25 cellular contexts compared by ENCODE assay signal in the genomic region with DNA sequence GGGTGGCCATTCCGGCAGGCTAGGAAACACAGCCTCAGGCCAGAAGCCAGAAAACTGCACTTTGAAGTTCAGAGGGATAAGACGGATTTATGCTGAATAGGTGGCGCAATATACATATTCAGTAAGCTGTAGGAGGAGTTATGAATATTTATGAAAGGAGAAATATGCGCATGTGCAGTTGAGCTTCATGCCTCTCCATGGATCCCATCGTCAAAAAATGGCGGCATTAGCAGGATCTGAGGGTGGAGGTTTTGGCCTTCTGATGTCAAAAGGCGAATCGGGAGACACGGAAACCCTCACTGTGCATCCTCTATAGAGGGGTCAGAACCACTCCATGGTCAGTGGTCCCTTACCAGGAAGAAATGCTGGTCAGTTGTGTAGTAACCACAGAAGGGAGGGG.
"Had no signal": no experiment of that assay in that cellular context is flagged by ENCODE, and none has a peak within 500 bp of the region (broad histone marks: within the 10 kb centered on the region; RNA-seq: fewer than 3 reads in every experiment).

No MANE protein-coding gene starts in this region.

- H3K4me1 Mint-ChIP-seq: stimulated activated naive B cell treated with anti-CD40 and anti-IgM and Interleukin-4, amounts not matched to agents 10 μg/mL and 1 μg/mL and 100 μg/mL, for 72 hours had no signal

- H3K27me3 Mint-ChIP-seq: naive thymus-derived CD8-positive, alpha-beta T cell; natural killer cell treated with Interleukin-12 subunit alpha and Interleukin-12 subunit beta and Interleukin-15 and Interleukin-18, amount 100 ng/mL, for 72 hours; stimulated activated naive B cell treated with anti-CD40 and anti-IgM and Interleukin-4, amounts not matched to agents 10 μg/mL and 1 μg/mL and 100 μg/mL, for 72 hours; stimulated activated naive CD8-positive, alpha-beta T cell treated with anti-CD3 and anti-CD28 coated beads, Interleukin-15, Interleukin-2, amounts not matched to agents 100 ng/mL and 50 ng/mL, for 24 hours had no signal

- H3K36me3 ChIP-seq: prostate gland, right lobe of liver, thoracic aorta, thyroid gland, uterus had no signal

- H3K36me3 Mint-ChIP-seq: natural killer cell treated with Interleukin-12 subunit alpha and Interleukin-12 subunit beta and Interleukin-15 and Interleukin-18, amount 100 ng/mL, for 72 hours; stimulated activated effector memory CD8-positive, alpha-beta T cell treated with anti-CD3 and anti-CD28 coated beads, Interleukin-12 subunit alpha, Interleukin-12 subunit beta, amount 100 ng/mL, for 72 hours had no signal

- H3K4me3 ChIP-seq: pancreas, prostate gland, right lobe of liver, sigmoid colon, stomach, thoracic aorta, thyroid gland, tibial nerve, upper lobe of right lung, uterus had no signal

- H3K27ac Mint-ChIP-seq: naive thymus-derived CD8-positive, alpha-beta T cell; natural killer cell treated with Interleukin-12 subunit alpha and Interleukin-12 subunit beta and Interleukin-15 and Interleukin-18, amount 100 ng/mL, for 72 hours; nephron progenitor cell; stimulated activated effector memory CD8-positive, alpha-beta T cell treated with anti-CD3 and anti-CD28 coated beads, Interleukin-12 subunit alpha, Interleukin-12 subunit beta, amount 100 ng/mL, for 72 hours; stimulated activated naive B cell treated with anti-CD40 and anti-IgM and Interleukin-4, amounts not matched to agents 10 μg/mL and 1 μg/mL and 100 μg/mL, for 72 hours; stimulated activated naive CD8-positive, alpha-beta T cell treated with anti-CD3 and anti-CD28 coated beads, Interleukin-15, Interleukin-2, amounts not matched to agents 100 ng/mL and 50 ng/mL, for 24 hours had no signal

- H3K4me3 Mint-ChIP-seq: naive thymus-derived CD8-positive, alpha-beta T cell; natural killer cell treated with Interleukin-12 subunit alpha and Interleukin-12 subunit beta and Interleukin-15 and Interleukin-18, amount 100 ng/mL, for 72 hours; nephron progenitor cell; neural crest cell; stimulated activated effector memory CD8-positive, alpha-beta T cell treated with anti-CD3 and anti-CD28 coated beads, Interleukin-12 subunit alpha, Interleukin-12 subunit beta, amount 100 ng/mL, for 72 hours; stimulated activated naive B cell treated with anti-CD40 and anti-IgM and Interleukin-4, amounts not matched to agents 10 μg/mL and 1 μg/mL and 100 μg/mL, for 72 hours; stimulated activated naive CD8-positive, alpha-beta T cell treated with anti-CD3 and anti-CD28 coated beads, Interleukin-15, Interleukin-2, amounts not matched to agents 100 ng/mL and 50 ng/mL, for 24 hours had no signal

- DNase-seq: naive thymus-derived CD8-positive, alpha-beta T cell; nephron progenitor cell; pancreas; right cardiac atrium; right lobe of liver; sigmoid colon; small intestine; stimulated activated CD4-positive, alpha-beta T cell treated with anti-CD3 and anti-CD28 coated beads, Interleukin-15, amount 100 ng/mL, for 24 hours; stimulated activated CD4-positive, alpha-beta T cell treated with anti-CD3 and anti-CD28 coated beads, Interleukin-2, amount 100 ng/mL, for 24 hours; stimulated activated CD4-positive, alpha-beta T cell treated with anti-CD3 and anti-CD28 coated beads, Interleukin-2, amount 100 ng/mL, for 48 hours; stimulated activated CD4-positive, alpha-beta T cell treated with anti-CD3 and anti-CD28 coated beads, Interleukin-4, amount 100 ng/mL, for 24 hours; stimulated activated naive B cell treated with anti-CD40 and anti-IgM and Interleukin-4, amounts not matched to agents 10 μg/mL and 1 μg/mL and 100 μg/mL, for 72 hours; stimulated activated naive CD4-positive, alpha-beta T cell treated with Interleukin-2 at 50 U/mL for 16 hours; stomach; thyroid gland; upper lobe of right lung; uterus had no signal

- H3K9me3 ChIP-seq: neutrophil, pancreas, prostate gland, right lobe of liver, sigmoid colon, stomach, thoracic aorta, thyroid gland, tibial nerve, upper lobe of right lung, uterus had no signal

- H3K9me3 Mint-ChIP-seq: naive thymus-derived CD8-positive, alpha-beta T cell; natural killer cell treated with Interleukin-12 subunit alpha and Interleukin-12 subunit beta and Interleukin-15 and Interleukin-18, amount 100 ng/mL, for 72 hours; nephron progenitor cell; neural crest cell; stimulated activated effector memory CD8-positive, alpha-beta T cell treated with anti-CD3 and anti-CD28 coated beads, Interleukin-12 subunit alpha, Interleukin-12 subunit beta, amount 100 ng/mL, for 72 hours; stimulated activated naive B cell treated with anti-CD40 and anti-IgM and Interleukin-4, amounts not matched to agents 10 μg/mL and 1 μg/mL and 100 μg/mL, for 72 hours; stimulated activated naive CD8-positive, alpha-beta T cell treated with anti-CD3 and anti-CD28 coated beads, Interleukin-15, Interleukin-2, amounts not matched to agents 100 ng/mL and 50 ng/mL, for 24 hours had no signal

- H3K27ac ChIP-seq: neutrophil, pancreas, prostate gland, right lobe of liver, sigmoid colon, stomach, thoracic aorta, thyroid gland, tibial nerve, upper lobe of right lung, uterus had no signal

- ATAC-seq: naive thymus-derived CD8-positive, alpha-beta T cell; natural killer cell treated with Interleukin-12 subunit alpha and Interleukin-12 subunit beta and Interleukin-15 and Interleukin-18, amount 100 ng/mL, for 72 hours; pancreas; right cardiac atrium; right lobe of liver; stimulated activated effector memory CD8-positive, alpha-beta T cell treated with anti-CD3 and anti-CD28 coated beads, Interleukin-12 subunit alpha, Interleukin-12 subunit beta, amount 100 ng/mL, for 72 hours; stimulated activated naive B cell treated with anti-CD40 and anti-IgM and Interleukin-4, amounts not matched to agents 10 μg/mL and 1 μg/mL and 100 μg/mL, for 72 hours; upper lobe of right lung had no signal
